In the genomic region with DNA sequence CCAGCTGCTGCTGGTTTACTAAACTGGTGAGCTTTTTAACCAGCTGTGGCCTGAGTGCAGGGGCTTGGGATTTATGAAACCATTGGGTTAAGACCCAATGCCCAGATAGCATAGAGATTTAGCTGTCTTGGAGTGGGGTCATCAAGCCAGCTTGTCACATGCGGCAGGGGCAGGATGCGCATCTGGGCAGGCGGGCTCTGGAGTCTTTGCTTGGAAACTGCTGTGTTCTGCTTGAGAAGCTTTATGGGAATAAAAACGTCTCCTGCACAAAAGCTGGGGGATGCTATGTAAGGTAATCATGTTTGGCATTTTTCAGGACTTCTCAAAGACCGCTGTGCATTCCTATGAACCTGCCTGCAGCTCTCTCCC, we compare ENCODE assay signal across 10 cellular contexts.
"Had no signal": no experiment of that assay in that cellular context is flagged by ENCODE, and none has a peak within 500 bp of the region (broad histone marks: within the 10 kb centered on the region; RNA-seq: fewer than 3 reads in every experiment).

No MANE protein-coding gene starts in this region.

- DNase-seq: cortex of kidney; effector CD4-positive, alpha-beta T cell; hypothalamus; immature natural killer cell; islet precursor cell; right cardiac atrium; sigmoid colon; stimulated activated naive CD4-positive, alpha-beta T cell; stimulated activated naive CD8-positive, alpha-beta T cell treated with anti-CD3 and anti-CD28 coated beads, Interleukin-15, amount 100 ng/mL, for 72 hours; thyroid gland had no signal
